Comparison of ENCODE assay signal across 1 cellular context in genomic region chr11:134289789-134290188, GRCh38.
TF ChIP-seq lines count a peak whose summit lies in the region.

No MANE protein-coding gene starts in this region.

TF ChIP-seq in K562, 482 proteins besides CTCF, POLR2A, EP300 and RAD21:
- TF ChIP-seq TFAP4 (CRISPR knock-in tag; IDR thresholded peaks at IDR 0.05; ENCODE audit: borderline replicate concordance) (peak; percentile 23; the same call in 1 of the 2 replicates), E2F8 (IDR thresholded peaks at IDR 0.05; ENCODE audit: low read depth, partially characterized antibody) (no peak), L3MBTL2 (IDR thresholded peaks at IDR 0.05) (0 out of 2 replicates have a peak, but pooled peaks have one; percentile 37), ARID1B (IDR thresholded peaks at IDR 0.05) (no peak)
- TF ChIP-seq, protein P1, sequence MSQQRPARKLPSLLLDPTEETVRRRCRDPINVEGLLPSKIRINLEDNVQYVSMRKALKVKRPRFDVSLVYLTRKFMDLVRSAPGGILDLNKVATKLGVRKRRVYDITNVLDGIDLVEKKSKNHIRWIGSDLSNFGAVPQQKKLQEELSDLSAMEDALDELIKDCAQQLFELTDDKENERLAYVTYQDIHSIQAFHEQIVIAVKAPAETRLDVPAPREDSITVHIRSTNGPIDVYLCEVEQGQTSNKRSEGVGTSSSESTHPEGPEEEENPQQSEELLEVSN (IDR thresholded peaks at IDR 0.05; ENCODE audit: borderline replicate concordance in 1 of 2, extremely low read depth in 1 of 2, insufficient read depth in 1 of 2, insufficient read length in 1 of 2, low read depth in 1 of 2, low read length in 1 of 2, poor library complexity in 1 of 2, severe bottlenecking in 1 of 2), result peak; percentile 25 to 72
